ENCODE assay signal across 16 cellular contexts in genomic region chr12:130132831-130133635, GRCh38. TPM values are rescaled to one million over a fixed set of nuclear protein-coding genes. Genes with fewer than 3 reads are reported as not detected.
"Had no signal": no experiment of that assay in that cellular context is flagged by ENCODE, and none has a peak within 500 bp of the region (broad histone marks: within the 10 kb centered on the region; RNA-seq: fewer than 3 reads in every experiment).

No MANE protein-coding gene starts in this region.

- H3K9ac ChIP-seq: parathyroid adenoma had no signal

- H2AFZ ChIP-seq: parathyroid adenoma had no signal

- ATAC-seq: heart left ventricle, upper lobe of right lung had no signal

- H3K4me3 Mint-ChIP-seq: activated naive CD8-positive, alpha-beta T cell treated with anti-CD3 and anti-CD28 coated beads for 36 hours; endodermal cell; stimulated activated naive CD8-positive, alpha-beta T cell treated with anti-CD3 and anti-CD28 coated beads, Interleukin-15, Interleukin-2, amounts not matched to agents 100 ng/mL and 50 ng/mL, for 24 hours had no signal

- H3K9me3 Mint-ChIP-seq: endodermal cell; stimulated activated naive CD8-positive, alpha-beta T cell treated with anti-CD3 and anti-CD28 coated beads, Interleukin-15, Interleukin-2, amounts not matched to agents 100 ng/mL and 50 ng/mL, for 24 hours had no signal

- DNase-seq: activated CD4-positive, alpha-beta T cell treated with anti-CD3 and anti-CD28 coated beads for 1 hour; activated CD4-positive, alpha-beta T cell treated with anti-CD3 and anti-CD28 coated beads, Interleukin-2, amount 50 U/mL, for 48 hours; activated gamma-delta T cell; activated naive CD8-positive, alpha-beta T cell treated with anti-CD3 and anti-CD28 coated beads for 36 hours; activated T-cell treated with anti-CD3 and anti-CD28 coated beads, Interleukin-2, amount 50 U/mL, for 48 hours; anterior cingulate cortex; endodermal cell; foreskin melanocyte; midbrain; stimulated activated CD4-positive, alpha-beta T cell treated with anti-CD3 and anti-CD28 coated beads, Interleukin-15, amount 100 ng/mL, for 24 hours; stimulated activated CD4-positive, alpha-beta T cell treated with anti-CD3 and anti-CD28 coated beads, Interleukin-4, amount 100 ng/mL, for 24 hours; testis; upper lobe of right lung had no signal

- H3K27me3 ChIP-seq: testis, upper lobe of right lung had no signal

- H3K36me3 Mint-ChIP-seq: activated naive CD8-positive, alpha-beta T cell treated with anti-CD3 and anti-CD28 coated beads for 36 hours had no signal

- H3K4me1 Mint-ChIP-seq: activated naive CD8-positive, alpha-beta T cell treated with anti-CD3 and anti-CD28 coated beads for 36 hours; endodermal cell had no signal

- H3K9me3 ChIP-seq: testis, upper lobe of right lung had no signal

- H3K27ac Mint-ChIP-seq: activated naive CD8-positive, alpha-beta T cell treated with anti-CD3 and anti-CD28 coated beads for 36 hours; endodermal cell; stimulated activated naive CD8-positive, alpha-beta T cell treated with anti-CD3 and anti-CD28 coated beads, Interleukin-15, Interleukin-2, amounts not matched to agents 100 ng/mL and 50 ng/mL, for 24 hours had no signal

- H3K79me2 ChIP-seq: parathyroid adenoma had no signal

- H3K4me1 ChIP-seq: parathyroid adenoma, upper lobe of right lung had no signal

- H3K27ac ChIP-seq: heart left ventricle, parathyroid adenoma, testis, upper lobe of right lung had no signal

- H3K4me3 ChIP-seq: heart left ventricle, testis, upper lobe of right lung had no signal

- H3K36me3 ChIP-seq: heart left ventricle, upper lobe of right lung had no signal

RNA-seq across cellular contexts. Expression of gene FZD10, which starts 29.2 kb away (rescaled TPM):
- total RNA-seq: activated naive CD8-positive, alpha-beta T cell treated with anti-CD3 and anti-CD28 coated beads for 36 hours had no signal
